9 cellular contexts compared by ENCODE assay signal in genomic region chr19:13597625-13598024, GRCh38.
DNase-seq lines count a peak whose midpoint lies in the region; ATAC-seq lines count a peak whose summit lies in the region.
"Had no signal": no experiment of that assay in that cellular context is flagged by ENCODE, and none has a peak within 500 bp of the region (broad histone marks: within the 10 kb centered on the region; RNA-seq: fewer than 3 reads in every experiment).

No MANE protein-coding gene starts in this region.

- H3K27ac Mint-ChIP-seq in T-helper 17 cell, result no peak overlapping the region

- H3K36me3 Mint-ChIP-seq in T-helper 17 cell (ENCODE audit: low read depth), result no peaks in the 10 kb centered on the region

- DNase-seq in SIG-M5 treated with dmso at 0.1 percent for 504 hours (lab: John Stamatoyannopoulos, UW; ENCODE audit: unreplicated experiment), result peak; percentile 74
- no peak for DNase-seq in SIG-M5 (lab: John Stamatoyannopoulos, UW)
- peak; percentile 30 to 34 for DNase-seq in NCI-H1930 (lab: John Stamatoyannopoulos, UW)
- DNase-seq in T-helper 17 cell, result peak in 1 of 3 donors; percentile 14
- peak; percentile 32 for DNase-seq in brain pericyte (ENCODE audit: low read depth, low spot score)
- peak; percentile 76 for DNase-seq in inferior parietal cortex (ENCODE audit: extremely low spot score)
- peak; percentile 13 to 16 for DNase-seq in stimulated activated CD4-positive, alpha-beta T cell treated with anti-CD3 and anti-CD28 coated beads, Interleukin-15, amount 100 ng/mL, for 1 hour (ENCODE audit: low read depth in 1 of 2, low spot score in 1 of 2)

- ATAC-seq in T-helper 17 cell (peak; percentile 77), HG03565 (IDR thresholded peaks at IDR 0.05; ENCODE audit: unreplicated experiment) (no peak)

- no peaks in the 10 kb centered on the region for H3K9me3 ChIP-seq in T-helper 17 cell (ENCODE audit: control insufficient read depth, low read length, poor library complexity, severe bottlenecking)
- H3K9me3 ChIP-seq: BLaER1 had no signal

- H3K4me1 Mint-ChIP-seq in T-helper 17 cell, result peaks cover 2% of the 10 kb centered on the region

- no peak overlapping the region for H3K4me3 Mint-ChIP-seq in T-helper 17 cell

- H3K27me3 Mint-ChIP-seq in T-helper 17 cell, result peaks cover 39% of the 10 kb centered on the region
